In the genomic region with DNA sequence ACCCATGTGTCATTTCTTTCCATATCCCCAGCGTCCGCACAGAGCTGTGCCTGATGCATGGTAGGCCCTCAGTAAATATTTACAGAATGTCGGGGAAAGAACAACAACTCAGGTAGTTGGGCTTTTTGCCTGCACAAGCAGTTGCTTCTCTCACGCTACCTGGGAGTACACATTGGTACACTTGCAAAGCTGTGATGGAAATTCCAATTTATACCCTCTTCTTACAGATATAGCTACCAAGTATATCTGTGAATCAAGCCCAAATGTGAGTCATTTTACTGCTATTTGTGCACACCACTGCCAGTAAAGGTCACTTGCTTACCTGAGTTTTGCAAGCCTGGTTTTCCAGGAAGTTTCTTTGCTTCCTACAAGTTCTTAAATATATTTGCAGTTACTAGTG, we compare ENCODE assay signal across 30 cellular contexts.
DNase-seq lines count a peak whose midpoint lies in the region; ATAC-seq and TF ChIP-seq lines count a peak whose summit lies in the region.
"Had no signal": no experiment of that assay in that cellular context is flagged by ENCODE, and none has a peak within 500 bp of the region (broad histone marks: within the 10 kb centered on the region; RNA-seq: fewer than 3 reads in every experiment).

No MANE protein-coding gene starts in this region.

- peak overlapping the region; percentile 68 for H3K27ac Mint-ChIP-seq in nephron progenitor cell
- H3K27ac Mint-ChIP-seq: activated naive CD8-positive, alpha-beta T cell treated with anti-CD3 and anti-CD28 coated beads, Interleukin-2, amount 10 ng/mL, durations not matched to agents 7 days and 5 days; CD4-positive, CD25-positive, alpha-beta regulatory T cell; endodermal cell; H9; immature natural killer cell; progenitor cell of endocrine pancreas; stimulated activated naive B cell treated with anti-CD40 and anti-IgM and Interleukin-4, amounts not matched to agents 10 μg/mL and 1 μg/mL and 100 μg/mL, for 72 hours had no signal

- peak; percentile 22 for DNase-seq in NCI-H1092 treated with DMSO at 0.1 percent for 48 hours (lab: John Stamatoyannopoulos, UW)
- DNase-seq in NCI-H1092 (lab: John Stamatoyannopoulos, UW), result no peak
- DNase-seq in M059J (ENCODE audit: low read depth), result peak; percentile 52
- DNase-seq in foreskin keratinocyte, result peak in 1 of 2 donors; percentile 47
- DNase-seq in nephron progenitor cell, result no peak
- DNase-seq in NCI-H1694 (lab: John Stamatoyannopoulos, UW), result no peak
- DNase-seq: 8988T; activated CD4-positive, alpha-beta T cell treated with anti-CD3 and anti-CD28 coated beads for 48 hours; activated CD8-positive, alpha-beta memory T cell treated with anti-CD3 and anti-CD28 coated beads for 24 hours; activated gamma-delta T cell; activated naive CD8-positive, alpha-beta T cell treated with anti-CD3 and anti-CD28 coated beads, Interleukin-2, amount 10 ng/mL, durations not matched to agents 7 days and 5 days; CD4-positive, CD25-positive, alpha-beta regulatory T cell; central memory CD4-positive, alpha-beta T cell; DMS 273 treated with DMSO at 0.1 percent for 48 hours; endodermal cell; gastrocnemius medialis; H9; hypothalamus; immature natural killer cell; NCI-H1105; NCI-H1930; NCI-H2227 treated with DMSO at 0.1 percent for 48 hours; Right ventricle myocardium superior; stimulated activated CD4-positive, alpha-beta T cell treated with anti-CD3 and anti-CD28 coated beads, Interleukin-15, amount 100 ng/mL, for 24 hours; stimulated activated naive B cell treated with anti-CD40 and anti-IgM and Interleukin-4, amounts not matched to agents 10 μg/mL and 1 μg/mL and 100 μg/mL, for 72 hours; T-helper 9 cell; WERI-Rb-1 had no signal

- no peak overlapping the region for H3K4me3 Mint-ChIP-seq in nephron progenitor cell
- H3K4me3 Mint-ChIP-seq: activated naive CD8-positive, alpha-beta T cell treated with anti-CD3 and anti-CD28 coated beads, Interleukin-2, amount 10 ng/mL, durations not matched to agents 7 days and 5 days; CD4-positive, CD25-positive, alpha-beta regulatory T cell; endodermal cell; H9; immature natural killer cell; stimulated activated naive B cell treated with anti-CD40 and anti-IgM and Interleukin-4, amounts not matched to agents 10 μg/mL and 1 μg/mL and 100 μg/mL, for 72 hours had no signal

- H3K27me3 Mint-ChIP-seq in nephron progenitor cell (ENCODE audit: low read depth, poor library complexity), result no peaks in the 10 kb centered on the region
- H3K27me3 Mint-ChIP-seq: progenitor cell of endocrine pancreas had no signal

- H3K36me3 Mint-ChIP-seq in nephron progenitor cell (ENCODE audit: low read depth), result peaks cover 32% of the 10 kb centered on the region
- H3K36me3 Mint-ChIP-seq: activated naive CD8-positive, alpha-beta T cell treated with anti-CD3 and anti-CD28 coated beads, Interleukin-2, amount 10 ng/mL, durations not matched to agents 7 days and 5 days; CD4-positive, CD25-positive, alpha-beta regulatory T cell; immature natural killer cell; stimulated activated naive B cell treated with anti-CD40 and anti-IgM and Interleukin-4, amounts not matched to agents 10 μg/mL and 1 μg/mL and 100 μg/mL, for 72 hours had no signal

- TF ChIP-seq CTCF in foreskin keratinocyte (conservative IDR thresholded peaks at IDR 0.05), result no peak
- no peak for TF ChIP-seq CTCF in nephron progenitor cell (IDR thresholded peaks at IDR 0.05)

- H3K4me1 ChIP-seq in foreskin keratinocyte, result no peaks in the 10 kb centered on the region

- no peaks in the 10 kb centered on the region for H3K27me3 ChIP-seq in foreskin keratinocyte
- H3K27me3 ChIP-seq: gastrocnemius medialis had no signal

- no peaks in the 10 kb centered on the region for H3K9me3 Mint-ChIP-seq in nephron progenitor cell
- H3K9me3 Mint-ChIP-seq: activated naive CD8-positive, alpha-beta T cell treated with anti-CD3 and anti-CD28 coated beads, Interleukin-2, amount 10 ng/mL, durations not matched to agents 7 days and 5 days; endodermal cell; H9; stimulated activated naive B cell treated with anti-CD40 and anti-IgM and Interleukin-4, amounts not matched to agents 10 μg/mL and 1 μg/mL and 100 μg/mL, for 72 hours had no signal

- peaks cover 32% of the 10 kb centered on the region for H3K4me1 Mint-ChIP-seq in nephron progenitor cell
- H3K4me1 Mint-ChIP-seq: activated naive CD8-positive, alpha-beta T cell treated with anti-CD3 and anti-CD28 coated beads, Interleukin-2, amount 10 ng/mL, durations not matched to agents 7 days and 5 days; CD4-positive, CD25-positive, alpha-beta regulatory T cell; H9; immature natural killer cell; stimulated activated naive B cell treated with anti-CD40 and anti-IgM and Interleukin-4, amounts not matched to agents 10 μg/mL and 1 μg/mL and 100 μg/mL, for 72 hours had no signal

- ATAC-seq in foreskin keratinocyte (peak; percentile 55), GM21526 (IDR thresholded peaks at IDR 0.05; ENCODE audit: low FRiP score, unreplicated experiment) (no peak), GM18511 (IDR thresholded peaks at IDR 0.05; ENCODE audit: unreplicated experiment) (no peak)
- ATAC-seq: gastrocnemius medialis; stimulated activated naive B cell treated with anti-CD40 and anti-IgM and Interleukin-4, amounts not matched to agents 10 μg/mL and 1 μg/mL and 100 μg/mL, for 72 hours had no signal

- no peak overlapping the region for H3K27ac ChIP-seq in foreskin keratinocyte
- H3K27ac ChIP-seq: gastrocnemius medialis, WERI-Rb-1 had no signal

Comparison
In these comparisons a context has a peak if more than half of its experiments do, and no peak if none do; other contexts are left out.
1. DNase-seq: peak in NCI-H1092 treated with DMSO at 0.1 percent for 48 hours (single experiment) and M059J (single experiment); none in NCI-H1092 (single experiment), nephron progenitor cell (single experiment) and NCI-H1694 (single experiment).